In genomic region chr21:25907573-25908275, GRCh38 we compare ENCODE assay signal across 17 cellular contexts.
DNase-seq lines count a peak whose midpoint lies in the region; ATAC-seq and TF ChIP-seq lines count a peak whose summit lies in the region.
"Had no signal": no experiment of that assay in that cellular context is flagged by ENCODE, and none has a peak within 500 bp of the region (broad histone marks: within the 10 kb centered on the region; RNA-seq: fewer than 3 reads in every experiment).

No MANE protein-coding gene starts in this region.

- no peaks in the 10 kb centered on the region; the same call in none of the 2 replicates for H3K79me2 ChIP-seq in GM23338 (replicated peaks; ENCODE audit: insufficient read depth)

- peak overlapping the region in 3 of 12 donors; percentile 4 to 19 (median 6) for H3K27ac ChIP-seq in heart left ventricle
- peak overlapping the region; percentile 42 for H3K27ac ChIP-seq in muscle layer of colon (ENCODE audit: low read depth, low read length)
- H3K27ac ChIP-seq in tibial artery = peak overlapping the region in 1 of 2 donors; percentile 12
- H3K27ac ChIP-seq in GM23338 (ENCODE audit: low read depth) = no peak overlapping the region
- H3K27ac ChIP-seq: upper lobe of right lung had no signal

- intact Hi-C loops in heart left ventricle (cut with DNase I) (no loop called here), tibial artery (cut with DNase I; ENCODE audit: low total_unique reads) (no loop called here)

- H3K4me1 ChIP-seq in adipocyte (ENCODE audit: control insufficient read depth, insufficient read depth, low read length) (peaks cover 24% of the 10 kb centered on the region), heart left ventricle (peaks cover 0 to 50% (median 24%) of the 10 kb centered on the region in 12 donors), muscle layer of colon (ENCODE audit: insufficient read depth, low read length) (no peaks in the 10 kb centered on the region), tibial artery (peaks cover 0 to 30% (median 10%) of the 10 kb centered on the region in 4 donors), GM23338 (ENCODE audit: insufficient read depth) (peaks cover 7% of the 10 kb centered on the region; the same call in 1 of the 2 replicates)

- TF ChIP-seq CTCF in LNCaP clone FGC (IDR thresholded peaks at IDR 0.05; ENCODE audit: control insufficient read depth, extremely low read depth, insufficient read depth) (no peak), heart left ventricle (IDR thresholded peaks at IDR 0.05) (no peak), tibial artery (IDR thresholded peaks at IDR 0.05) (no peak), GM23338 (conservative IDR thresholded peaks at IDR 0.05; ENCODE audit: low read depth in 2 of 2) (no peak)

- H3K9me2 ChIP-seq in GM23338 (ENCODE audit: insufficient read depth) = no peaks in the 10 kb centered on the region

- H3K4me2 ChIP-seq in GM23338 = no peak overlapping the region

- no peak overlapping the region for H2AFZ ChIP-seq in GM23338

- H3F3A ChIP-seq in GM23338 (replicated peaks; ENCODE audit: low read depth) = no peaks in the 10 kb centered on the region

- 0 out of 2 replicates have a peak, but pooled peaks cover 12% of the 10 kb centered on the region for H4K20me1 ChIP-seq in GM23338 (replicated peaks; ENCODE audit: insufficient read depth)

- H3K4me3 ChIP-seq in LNCaP clone FGC (ENCODE audit: low read depth, low read length) (no peak overlapping the region), adipocyte (ENCODE audit: low read length) (no peak overlapping the region), heart left ventricle (no peak overlapping the region), muscle layer of colon (ENCODE audit: low read depth in 1 of 2, low read length in 2 of 2) (no peak overlapping the region), tibial artery (no peak overlapping the region), GM23338 (no peak overlapping the region)
- H3K4me3 ChIP-seq: upper lobe of right lung had no signal

- no peak overlapping the region for H3K27ac Mint-ChIP-seq in GM23338
- H3K27ac Mint-ChIP-seq: activated naive CD4-positive, alpha-beta T cell treated with anti-CD3 and anti-CD28 coated beads, Interleukin-2, amount 10 ng/mL, durations not matched to agents 7 days and 5 days; nephron progenitor cell had no signal

- H3K4me3 Mint-ChIP-seq in GM23338 = no peak overlapping the region
- H3K4me3 Mint-ChIP-seq: activated naive CD4-positive, alpha-beta T cell treated with anti-CD3 and anti-CD28 coated beads, Interleukin-2, amount 10 ng/mL, durations not matched to agents 7 days and 5 days; nephron progenitor cell had no signal

- H3K9me3 Mint-ChIP-seq in GM23338 = no peaks in the 10 kb centered on the region
- H3K9me3 Mint-ChIP-seq: activated naive CD4-positive, alpha-beta T cell treated with anti-CD3 and anti-CD28 coated beads, Interleukin-2, amount 10 ng/mL, durations not matched to agents 7 days and 5 days; nephron progenitor cell had no signal

- peak in 3 of 4 donors; percentile 31 to 39 (median 34) for ATAC-seq in heart left ventricle
- no peak for ATAC-seq in GM23338
- no peak for ATAC-seq in HG02852 (IDR thresholded peaks at IDR 0.05; ENCODE audit: unreplicated experiment)
- no peak for ATAC-seq in GM19328 (IDR thresholded peaks at IDR 0.05; ENCODE audit: unreplicated experiment)
- ATAC-seq: upper lobe of right lung had no signal

- H3K27me3 ChIP-seq in adipocyte (replicated peaks; ENCODE audit: control insufficient read depth, insufficient read depth, low read length) = no peaks in the 10 kb centered on the region
- H3K27me3 ChIP-seq in heart left ventricle = no peaks in the 10 kb centered on the region
- H3K27me3 ChIP-seq in muscle layer of colon (ENCODE audit: control insufficient read depth in 1 of 2, insufficient read depth in 2 of 2, low read length in 2 of 2) = no peaks in the 10 kb centered on the region
- H3K27me3 ChIP-seq in tibial artery = no peaks in the 10 kb centered on the region
- H3K27me3 ChIP-seq in GM23338 (ENCODE audit: insufficient read depth) = no peaks in the 10 kb centered on the region
- H3K27me3 ChIP-seq: upper lobe of right lung had no signal

- peaks cover 8% of the 10 kb centered on the region for H3K36me3 ChIP-seq in adipocyte (ENCODE audit: control insufficient read depth, insufficient read depth, low read length, severe bottlenecking)
- peaks cover 0 to 36% (median 6%) of the 10 kb centered on the region in 9 donors for H3K36me3 ChIP-seq in heart left ventricle
- H3K36me3 ChIP-seq in muscle layer of colon (ENCODE audit: insufficient read depth, low read length) = peaks cover 5% of the 10 kb centered on the region
- no peaks in the 10 kb centered on the region for H3K36me3 ChIP-seq in tibial artery
- peaks cover 15% of the 10 kb centered on the region; the same call in 1 of the 2 replicates for H3K36me3 ChIP-seq in GM23338 (ENCODE audit: insufficient read depth)

- peaks cover 4% of the 10 kb centered on the region for H3K4me1 Mint-ChIP-seq in GM23338
- H3K4me1 Mint-ChIP-seq: activated naive CD4-positive, alpha-beta T cell treated with anti-CD3 and anti-CD28 coated beads, Interleukin-2, amount 10 ng/mL, durations not matched to agents 7 days and 5 days had no signal

- no peaks in the 10 kb centered on the region for H3K9me3 ChIP-seq in adipocyte (ENCODE audit: control insufficient read depth, low read length)
- H3K9me3 ChIP-seq in heart left ventricle = no peaks in the 10 kb centered on the region
- no peaks in the 10 kb centered on the region for H3K9me3 ChIP-seq in muscle layer of colon (ENCODE audit: low read length)
- H3K9me3 ChIP-seq in tibial artery = no peaks in the 10 kb centered on the region
- H3K9me3 ChIP-seq: upper lobe of right lung had no signal

- no peak for TF ChIP-seq POLR2A in heart left ventricle (IDR thresholded peaks at IDR 0.05)

- peaks cover 52% of the 10 kb centered on the region for H3K36me3 Mint-ChIP-seq in GM23338 (ENCODE audit: low read depth)
- H3K36me3 Mint-ChIP-seq: activated naive CD4-positive, alpha-beta T cell treated with anti-CD3 and anti-CD28 coated beads, Interleukin-2, amount 10 ng/mL, durations not matched to agents 7 days and 5 days had no signal

- H3K9ac ChIP-seq in adipocyte (ENCODE audit: low read length) (peak overlapping the region; percentile 17), muscle layer of colon (ENCODE audit: low read length) (no peak overlapping the region)

- H3K27me3 Mint-ChIP-seq in GM23338 (ENCODE audit: insufficient read depth, low read depth, poor library complexity) = peaks cover 3% of the 10 kb centered on the region
- H3K27me3 Mint-ChIP-seq: activated naive CD4-positive, alpha-beta T cell treated with anti-CD3 and anti-CD28 coated beads, Interleukin-2, amount 10 ng/mL, durations not matched to agents 7 days and 5 days had no signal

- DNase-seq in LNCaP clone FGC (ENCODE audit: low read depth) = peak; percentile 58
- no peak for DNase-seq in adipocyte (ENCODE audit: low read depth)
- no peak for DNase-seq in heart left ventricle
- DNase-seq in tibial artery = no peak
- DNase-seq in GM23338 (ENCODE audit: low spot score) = no peak
- DNase-seq: activated CD4-positive, alpha-beta T cell treated with anti-CD3 and anti-CD28 coated beads for 4 hours; activated naive CD4-positive, alpha-beta T cell treated with anti-CD3 and anti-CD28 coated beads, Interleukin-2, amount 10 ng/mL, durations not matched to agents 7 days and 5 days; glutamatergic neuron; kidney; NCI-H2029; nephron progenitor cell; stimulated activated CD4-positive, alpha-beta T cell treated with anti-CD3 and anti-CD28 coated beads, Interleukin-2, amount 100 ng/mL, for 48 hours; stimulated activated CD8-positive, alpha-beta memory T cell treated with anti-CD3 and anti-CD28 coated beads, Interleukin-4, amount 100 ng/mL, for 48 hours; upper lobe of right lung had no signal

- WGBS in heart left ventricle, 4 donors = 41 to 56% (median 53%) methylated on average over 3 of the region's 3 CpGs

TF ChIP-seq in GM23338, 12 proteins besides CTCF, POLR2A, EP300 and RAD21:
- TF ChIP-seq NANOG (IDR thresholded peaks at IDR 0.05; ENCODE audit: borderline replicate concordance) (no peak), ZNF331 (CRISPR knock-in tag; IDR thresholded peaks at IDR 0.05; ENCODE audit: low read depth) (no peak), EZH2 (IDR thresholded peaks at IDR 0.05; ENCODE audit: low read depth, unreplicated experiment) (no peak)

Comparison
In these comparisons a context has a peak if more than half of its experiments do, and no peak if none do; other contexts are left out.
1. ATAC-seq: peak in heart left ventricle (3 of 4); none in GM23338 (single experiment), HG02852 (single experiment) and GM19328 (single experiment).